In the genomic region with DNA sequence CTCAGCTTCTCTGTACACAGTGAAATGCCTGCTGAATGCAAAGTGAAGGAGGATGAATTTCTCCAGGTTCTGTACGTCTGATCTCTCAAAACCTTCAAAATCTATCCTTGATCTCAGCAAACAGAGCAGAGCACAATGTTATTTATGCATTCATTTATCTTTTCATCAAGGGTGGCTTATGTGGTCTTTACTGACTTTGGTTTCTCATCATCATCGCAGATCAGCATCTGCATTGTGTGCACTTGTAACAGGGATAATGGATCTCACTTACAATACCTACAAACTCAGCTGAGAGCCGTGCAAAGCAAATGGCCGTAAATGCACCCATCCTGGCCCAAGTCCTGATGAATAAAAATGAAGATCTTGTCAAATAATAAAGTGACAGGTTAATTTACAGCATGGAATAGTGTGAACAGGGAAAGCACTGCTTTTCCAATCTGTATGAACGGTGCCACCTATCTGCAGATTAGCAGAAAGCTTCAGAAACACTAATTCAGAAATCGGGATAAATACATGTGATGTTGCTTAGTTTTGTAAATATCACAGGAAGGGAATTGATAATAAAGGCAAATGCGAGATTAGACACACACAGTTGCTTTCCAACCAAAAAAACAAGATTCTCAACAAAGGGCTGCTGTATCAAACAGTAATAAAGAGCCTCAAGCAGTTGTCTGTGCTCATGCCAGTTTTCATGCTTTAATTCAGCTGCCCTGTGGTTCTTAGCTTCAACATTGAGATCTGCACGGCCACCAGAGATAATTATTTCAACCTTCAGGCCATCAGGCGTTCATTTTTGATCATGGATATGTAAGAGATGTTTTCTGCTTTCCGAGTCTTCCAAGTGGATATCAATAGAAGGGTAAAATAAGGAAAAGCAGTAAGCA, we compare ENCODE assay signal across 10 cellular contexts.
DNase-seq lines count a peak whose midpoint lies in the region; ATAC-seq and TF ChIP-seq lines count a peak whose summit lies in the region.
"Had no signal": no experiment of that assay in that cellular context is flagged by ENCODE, and none has a peak within 500 bp of the region (broad histone marks: within the 10 kb centered on the region; RNA-seq: fewer than 3 reads in every experiment).

No MANE protein-coding gene starts in this region.

- H2AFZ ChIP-seq in PC-9: no peak overlapping the region

- H3K36me3 ChIP-seq in A673 (ENCODE audit: insufficient read depth, low read length, poor library complexity, severe bottlenecking): no peaks in the 10 kb centered on the region
- no peaks in the 10 kb centered on the region for H3K36me3 ChIP-seq in PC-9 (ENCODE audit: low read depth)

- CTCF ChIA-PET in A673 (lab: Charles Lee) (no interaction called here), PC-9 (lab: Charles Lee) (interaction anchor here (0.6 to 0.7 kb wide), 2 partner anchors 46 to 171 kb away, joined by 4 read pairs; no protein-coding TSS in a partner anchor)

- no peaks in the 10 kb centered on the region for H3K36me3 Mint-ChIP-seq in natural killer cell treated with Interleukin-12 subunit alpha and Interleukin-12 subunit beta and Interleukin-15 and Interleukin-18, amount 100 ng/mL, for 72 hours

- BruUV-seq in A673 (replicated peaks; lab: Mats Ljungman, UMichigan) (no TSS peak), PC-9 (replicated peaks; lab: Mats Ljungman, UMichigan) (no TSS peak)

- H4K20me1 ChIP-seq in PC-9 (ENCODE audit: insufficient read depth): no peaks in the 10 kb centered on the region

- H3K4me3 ChIP-seq in A673 (ENCODE audit: low read depth, low read length, poor library complexity, severe bottlenecking) (no peak overlapping the region), PC-9 (no peak overlapping the region), fibroblast of the aortic adventitia (ENCODE audit: low read depth, low read length) (no peak overlapping the region)

- intact Hi-C loops in A673 (cut with micrococcal nuclease; ENCODE audit: unreplicated experiment) (no loop called here), PC-9 (cut with micrococcal nuclease; ENCODE audit: unreplicated experiment) (loop anchor here (10.0 kb wide), 1 partner anchor 300 kb away; no protein-coding TSS in a partner anchor)

- no peaks in the 10 kb centered on the region for H3F3A ChIP-seq in PC-9 (ENCODE audit: insufficient read depth, low read depth)

- no peaks in the 10 kb centered on the region for H3K9me3 Mint-ChIP-seq in natural killer cell treated with Interleukin-12 subunit alpha and Interleukin-12 subunit beta and Interleukin-15 and Interleukin-18, amount 100 ng/mL, for 72 hours

- H3K4me1 ChIP-seq in A673 (ENCODE audit: insufficient read depth, low read length, poor library complexity, severe bottlenecking) (no peaks in the 10 kb centered on the region), PC-9 (replicated peaks; ENCODE audit: insufficient read depth) (no peaks in the 10 kb centered on the region)

- H3K27me3 ChIP-seq in A673 (replicated peaks; ENCODE audit: insufficient read depth, low read depth, low read length, poor library complexity) (no peaks in the 10 kb centered on the region), PC-9 (ENCODE audit: insufficient read depth, low read depth) (no peaks in the 10 kb centered on the region)

- H3K79me2 ChIP-seq in PC-9 (ENCODE audit: low read depth): no peaks in the 10 kb centered on the region

- ATAC-seq in HG03442 (IDR thresholded peaks at IDR 0.05; ENCODE audit: unreplicated experiment) (no peak), GM18861 (IDR thresholded peaks at IDR 0.05; ENCODE audit: unreplicated experiment) (no peak)
- no peak for ATAC-seq in natural killer cell treated with Interleukin-12 subunit alpha and Interleukin-12 subunit beta and Interleukin-15 and Interleukin-18, amount 100 ng/mL, for 72 hours
- ATAC-seq: sciatic nerve had no signal

- H3K4me1 Mint-ChIP-seq in natural killer cell treated with Interleukin-12 subunit alpha and Interleukin-12 subunit beta and Interleukin-15 and Interleukin-18, amount 100 ng/mL, for 72 hours (ENCODE audit: low read depth in 2 of 2): no peaks in the 10 kb centered on the region

- peak; percentile 67 for TF ChIP-seq CTCF in A673 (conservative IDR thresholded peaks at IDR 0.05; ENCODE audit: low read depth, low read length)
- TF ChIP-seq CTCF in GM20000 (IDR thresholded peaks at IDR 0.05; ENCODE audit: extremely low read depth, missing control alignments): peak; percentile 31
- peak; percentile 61 for TF ChIP-seq CTCF in PC-9 (conservative IDR thresholded peaks at IDR 0.05)
- peak; percentile 68 for TF ChIP-seq CTCF in fibroblast of the aortic adventitia (IDR thresholded peaks at IDR 0.05; ENCODE audit: insufficient read depth, low read length)

- no peaks in the 10 kb centered on the region for H3K27me3 Mint-ChIP-seq in natural killer cell treated with Interleukin-12 subunit alpha and Interleukin-12 subunit beta and Interleukin-15 and Interleukin-18, amount 100 ng/mL, for 72 hours

- no peak overlapping the region for H3K4me2 ChIP-seq in PC-9

- no peaks in the 10 kb centered on the region for H3K9me2 ChIP-seq in PC-9 (ENCODE audit: insufficient read depth)

- POLR2A ChIA-PET in A673 (lab: Charles Lee; ENCODE audit: low non-redundant PET): no interaction called here
- POLR2A ChIA-PET in PC-9 (lab: Charles Lee; ENCODE audit: unreplicated experiment): no interaction called here

- H3K9me3 ChIP-seq in A673 (ENCODE audit: low read depth, low read length, poor library complexity, severe bottlenecking) (no peaks in the 10 kb centered on the region), PC-9 (ENCODE audit: insufficient read depth, low read depth) (no peaks in the 10 kb centered on the region)

- no peak overlapping the region for H3K4me3 Mint-ChIP-seq in natural killer cell treated with Interleukin-12 subunit alpha and Interleukin-12 subunit beta and Interleukin-15 and Interleukin-18, amount 100 ng/mL, for 72 hours

- DNase-seq in A673 (ENCODE audit: low spot score) (peak; percentile 18), GM20000 (ENCODE audit: low spot score) (no peak), PC-9 (no peak), fibroblast of the aortic adventitia (ENCODE audit: low read depth) (peak; percentile 27)
- no peak for DNase-seq in natural killer cell treated with Interleukin-12 subunit alpha and Interleukin-12 subunit beta and Interleukin-15 and Interleukin-18, amount 100 ng/mL, for 72 hours (ENCODE audit: low spot score)
- no peak for DNase-seq in activated T-cell treated with anti-CD3 and anti-CD28 coated beads, Interleukin-2, amount 50 U/mL, for 48 hours
- DNase-seq: GDM1 had no signal

- H3K27ac Mint-ChIP-seq in natural killer cell treated with Interleukin-12 subunit alpha and Interleukin-12 subunit beta and Interleukin-15 and Interleukin-18, amount 100 ng/mL, for 72 hours: no peak overlapping the region

- H3K27ac ChIP-seq in A673 (ENCODE audit: low read depth, low read length, poor library complexity, severe bottlenecking) (no peak overlapping the region), PC-9 (no peak overlapping the region)

Comparison
In these comparisons a context has a peak if more than half of its experiments do, and no peak if none do; other contexts are left out.
1. DNase-seq: peak in A673 (single experiment) and fibroblast of the aortic adventitia (single experiment); none in GM20000 (single experiment), PC-9 (0 of 2), natural killer cell treated with Interleukin-12 subunit alpha and Interleukin-12 subunit beta and Interleukin-15 and Interleukin-18, amount 100 ng/mL, for 72 hours (single experiment) and activated T-cell treated with anti-CD3 and anti-CD28 coated beads, Interleukin-2, amount 50 U/mL, for 48 hours (0 of 2).
2. Peak in every context shown above with its lines, with median percentiles within 50 percentile points of each other: CTCF ChIP-seq.